Comparison of ENCODE assay signal across 19 cellular contexts in the genomic region with DNA sequence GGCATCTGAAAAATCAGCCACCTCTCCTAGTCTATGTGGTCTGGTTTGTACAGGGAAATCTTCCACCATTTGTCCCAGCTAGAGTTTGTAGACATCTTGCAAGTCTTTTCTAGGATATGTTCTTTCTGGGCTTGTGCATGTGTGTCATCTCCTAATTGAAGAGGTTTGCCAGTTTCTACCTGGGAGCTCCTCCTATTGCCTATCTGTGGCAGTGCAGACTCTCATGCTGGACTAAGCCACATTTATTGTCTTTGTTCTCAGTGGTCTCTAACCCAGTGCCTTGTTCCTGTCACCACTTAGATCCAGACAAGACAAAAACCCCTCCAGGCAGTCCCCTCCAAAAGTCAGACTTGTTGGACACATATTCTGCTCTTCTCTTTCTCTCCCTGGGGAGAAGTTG.
DNase-seq lines count a peak whose midpoint lies in the region; ATAC-seq, FAIRE-seq and TF ChIP-seq lines count a peak whose summit lies in the region.
"Had no signal": no experiment of that assay in that cellular context is flagged by ENCODE, and none has a peak within 500 bp of the region (broad histone marks: within the 10 kb centered on the region; RNA-seq: fewer than 3 reads in every experiment).

No MANE protein-coding gene starts in this region.

- no peak overlapping the region for H3K27ac Mint-ChIP-seq in activated naive CD8-positive, alpha-beta T cell treated with anti-CD3 and anti-CD28 coated beads for 36 hours
- H3K27ac Mint-ChIP-seq: IgD-negative memory B cell; T-helper 1 cell treated with Interleukin-12 subunit alpha and Interleukin-12 subunit beta and Interleukin-4 antibody, amounts not matched to agents 30 μg/mL and 1 μg/mL, for 36 hours had no signal

- no peak for FAIRE-seq in HepG2 (lab: Jason Lieb, UNC)
- FAIRE-seq: H54 had no signal

- TF ChIP-seq RAD21 in HepG2 (CRISPR knock-in tag; IDR thresholded peaks at IDR 0.05) = no peak

- peaks cover 11% of the 10 kb centered on the region; the same call in 1 of the 2 replicates for H3K9me3 ChIP-seq in HepG2 (ENCODE audit: low read length)
- no peaks in the 10 kb centered on the region for H3K9me3 ChIP-seq in right lobe of liver
- peaks cover 5% of the 10 kb centered on the region; the same call in 1 of the 2 replicates for H3K9me3 ChIP-seq in NT2/D1 (ENCODE audit: insufficient read depth, low read length)

- in situ Hi-C loops in HepG2 (cut with HindIII; ENCODE audit: extremely low pct_ligation_motif_present, low pct_unique_long_range_greater_than_20kb) = no loop called here

- H3K27me3 ChIP-seq in HepG2 (ENCODE audit: control insufficient read depth in 1 of 2, insufficient read depth in 2 of 2, low read length in 2 of 2) = peaks cover 0 to 14% of the 10 kb centered on the region in 2 experiments; a peak in 1 of 5 replicates
- H3K27me3 ChIP-seq in right lobe of liver = no peaks in the 10 kb centered on the region
- H3K27me3 ChIP-seq in NT2/D1 (ENCODE audit: insufficient read depth, insufficient read length) = no peaks in the 10 kb centered on the region

- TF ChIP-seq POLR2A in HepG2 (IDR thresholded peaks at IDR 0.05; ENCODE audit: insufficient read depth in 1 of 2, low read depth in 2 of 2, low read length in 2 of 2) (no peak), right lobe of liver (IDR thresholded peaks at IDR 0.05) (no peak)

- TF ChIP-seq CTCF in HepG2 (CRISPR knock-in tag; IDR thresholded peaks at IDR 0.05) (no peak), right lobe of liver (IDR thresholded peaks at IDR 0.05) (no peak), epithelial cell of esophagus (IDR thresholded peaks at IDR 0.05; ENCODE audit: insufficient read depth, low read depth, low read length, missing control alignments) (peak; percentile 16)

- intact Hi-C loops in HepG2 (cut with micrococcal nuclease; ENCODE audit: unreplicated experiment) (no loop called here), right lobe of liver (cut with DNase I) (no loop called here)

- H4K20me1 ChIP-seq in HepG2 (ENCODE audit: insufficient read depth, low read length) = no peaks in the 10 kb centered on the region

- H3K9me3 Mint-ChIP-seq in activated naive CD8-positive, alpha-beta T cell treated with anti-CD3 and anti-CD28 coated beads for 36 hours = peaks cover 23% of the 10 kb centered on the region

- H3K4me3 ChIP-seq in HepG2 (replicated peaks in 1 of 3; ENCODE audit: insufficient read depth in 1 of 3, low read depth in 2 of 3, low read length in 3 of 3) = no peak overlapping the region
- H3K4me3 ChIP-seq in right lobe of liver = no peak overlapping the region
- no peak overlapping the region for H3K4me3 ChIP-seq in NT2/D1 (ENCODE audit: insufficient read length, low read depth)
- H3K4me3 ChIP-seq in epithelial cell of esophagus (ENCODE audit: low read length) = no peak overlapping the region

- H3K4me1 Mint-ChIP-seq in activated naive CD8-positive, alpha-beta T cell treated with anti-CD3 and anti-CD28 coated beads for 36 hours = peaks cover 3% of the 10 kb centered on the region

- DNase-seq in HepG2 (ENCODE audit: low spot score) (no peak), right lobe of liver (no peak), NT2/D1 (ENCODE audit: low read depth, low spot score) (peak; percentile 13), epithelial cell of esophagus (ENCODE audit: low read depth) (peak; percentile 14), AG08395 (ENCODE audit: low spot score) (no peak), SW480 (ENCODE audit: low spot score) (no peak)
- no peak for DNase-seq in activated naive CD8-positive, alpha-beta T cell treated with anti-CD3 and anti-CD28 coated beads for 36 hours
- DNase-seq: DMS 273 treated with DMSO at 0.1 percent for 48 hours, EL, NCI-H1436, NCI-H2029, NCI-H2171, NCI-H446, SIG-M5 had no signal

- no peak overlapping the region for H3K4me3 Mint-ChIP-seq in activated naive CD8-positive, alpha-beta T cell treated with anti-CD3 and anti-CD28 coated beads for 36 hours
- H3K4me3 Mint-ChIP-seq: T-helper 1 cell treated with Interleukin-12 subunit alpha and Interleukin-12 subunit beta and Interleukin-4 antibody, amounts not matched to agents 30 μg/mL and 1 μg/mL, for 36 hours had no signal

- H2AFZ ChIP-seq in HepG2 (ENCODE audit: low read length) = no peak overlapping the region

- CTCF ChIA-PET in HepG2 (lab: Yijun Ruan, JAX; ENCODE audit: low intra/inter-chr PET ratio, low total read pairs) = no interaction called here

- no peak for TF ChIP-seq EP300 in HepG2 (IDR thresholded peaks at IDR 0.05; ENCODE audit: low read depth in 2 of 2, low read length in 2 of 2)
- no peak for TF ChIP-seq EP300 in HepG2 (CRISPR knock-in tag; IDR thresholded peaks at IDR 0.05; ENCODE audit: borderline replicate concordance)

- H3K36me3 Mint-ChIP-seq in activated naive CD8-positive, alpha-beta T cell treated with anti-CD3 and anti-CD28 coated beads for 36 hours = no peaks in the 10 kb centered on the region

- H3K4me1 ChIP-seq in HepG2 (ENCODE audit: insufficient read depth, low read length) = no peaks in the 10 kb centered on the region
- H3K4me1 ChIP-seq in right lobe of liver = no peaks in the 10 kb centered on the region
- H3K4me1 ChIP-seq in NT2/D1 (ENCODE audit: insufficient read depth, insufficient read length) = no peaks in the 10 kb centered on the region

- no peak overlapping the region for H3K4me2 ChIP-seq in HepG2 (ENCODE audit: low read depth, low read length)

- no peaks in the 10 kb centered on the region for H3K79me2 ChIP-seq in HepG2 (ENCODE audit: insufficient read depth, low read length)

- POLR2A ChIA-PET in HepG2 (lab: Yijun Ruan, JAX) = no interaction called here

- peaks cover 26% of the 10 kb centered on the region for H3K27me3 Mint-ChIP-seq in activated naive CD8-positive, alpha-beta T cell treated with anti-CD3 and anti-CD28 coated beads for 36 hours

- H3K36me3 ChIP-seq in HepG2 (replicated peaks in 1 of 2; ENCODE audit: control insufficient read depth in 1 of 2, insufficient read depth in 2 of 2, low read length in 2 of 2) (no peaks in the 10 kb centered on the region), right lobe of liver (no peaks in the 10 kb centered on the region), NT2/D1 (ENCODE audit: insufficient read depth, insufficient read length, low read length) (no peaks in the 10 kb centered on the region)

- no TSS peak for BruUV-seq in HepG2 (replicated peaks; lab: Mats Ljungman, UMichigan)

- no peak overlapping the region for H3K27ac ChIP-seq in HepG2 (ENCODE audit: extremely low read length, insufficient read depth, low read length)
- no peak overlapping the region for H3K27ac ChIP-seq in right lobe of liver
- H3K27ac ChIP-seq: C4-2B had no signal

- H3K9ac ChIP-seq in HepG2 (ENCODE audit: insufficient read depth, low read depth, low read length) = no peak overlapping the region
- no peak overlapping the region for H3K9ac ChIP-seq in NT2/D1 (ENCODE audit: insufficient read length, low read depth)

- ATAC-seq in HepG2 (peak; percentile 75), right lobe of liver (no peak), GM21423 (IDR thresholded peaks at IDR 0.05; ENCODE audit: unreplicated experiment) (no peak)

TF ChIP-seq in HepG2, 621 proteins besides CTCF, POLR2A, EP300 and RAD21:
- no peak for TF ChIP-seq BRD4 (CRISPR knock-in tag; IDR thresholded peaks at IDR 0.05)
- TF ChIP-seq PHF5A (CRISPR knock-in tag; IDR thresholded peaks at IDR 0.05; ENCODE audit: low read depth, unreplicated experiment) = no peak
- no peak for TF ChIP-seq HMG20B (CRISPR knock-in tag; conservative IDR thresholded peaks at IDR 0.05)
- TF ChIP-seq CCAR2 (optimal IDR thresholded peaks at IDR 0.05; ENCODE audit: low read depth, low read length) = no peak
- TF ChIP-seq SNRNP70 (IDR thresholded peaks at IDR 0.05; ENCODE audit: low read depth, low read length) = no peak

Comparison
In these comparisons a context has a peak if more than half of its experiments do, and no peak if none do; other contexts are left out.
1. DNase-seq: peak in NT2/D1 (single experiment) and epithelial cell of esophagus (single experiment); none in HepG2 (single experiment), right lobe of liver (0 of 3), AG08395 (single experiment), activated naive CD8-positive, alpha-beta T cell treated with anti-CD3 and anti-CD28 coated beads for 36 hours (single experiment) and SW480 (single experiment).